Comparison of ENCODE assay signal across 8 cellular contexts in genomic region chr16:68040506-68041288, GRCh38. TPM values are rescaled to one million over a fixed set of nuclear protein-coding genes. Genes with fewer than 3 reads are reported as not detected.
DNase-seq lines count a peak whose midpoint lies in the region; ATAC-seq and TF ChIP-seq lines count a peak whose summit lies in the region.

No MANE protein-coding gene starts in this region.

- H3K9me3 Mint-ChIP-seq in MCF 10A (ENCODE audit: unreplicated experiment) = no peaks in the 10 kb centered on the region

- H3K4me3 ChIP-seq in GM12865 (ENCODE audit: low read depth, low read length) (no peak overlapping the region), WI38 (ENCODE audit: low read depth, low read length) (no peak overlapping the region)

- no TSS peak for BruUV-seq in MCF 10A (replicated peaks; lab: Mats Ljungman, UMichigan)

- peak; percentile 91 for DNase-seq in GM12865 (ENCODE audit: low read depth)
- peak; percentile 22 for DNase-seq in NCI-H2196 treated with DMSO at 0.1 percent for 48 hours (lab: John Stamatoyannopoulos, UW; ENCODE audit: unreplicated experiment)
- DNase-seq in MCF 10A (ENCODE audit: unreplicated experiment) = peak; percentile 81
- peak; percentile 96 for DNase-seq in iPS-NIHi7 (ENCODE audit: extremely low spot score)
- DNase-seq in stimulated activated CD4-positive, alpha-beta T cell treated with anti-CD3 and anti-CD28 coated beads, Interleukin-1b, Interleukin-23, amount 100 ng/mL, for 1 hour (ENCODE audit: low read depth in 2 of 2) = peak; percentile 82 to 86

- no peak overlapping the region for H3K27ac Mint-ChIP-seq in MCF 10A (ENCODE audit: low read depth, unreplicated experiment)

- peaks cover 47% of the 10 kb centered on the region for H3K36me3 Mint-ChIP-seq in MCF 10A (ENCODE audit: insufficient read depth, unreplicated experiment)

- ATAC-seq in HG03039 (IDR thresholded peaks at IDR 0.05; ENCODE audit: unreplicated experiment) (peak; percentile 82), GM19452 (IDR thresholded peaks at IDR 0.05; ENCODE audit: unreplicated experiment) (no peak)

- CTCF ChIA-PET in MCF 10A (lab: Yijun Ruan, JAX) = interaction anchor here (0.7 to 3.9 kb wide), 31 partner anchors 11 to 519 kb away, joined by 3 to 33 read pairs (median 4); partner anchors contain the start of genes DDX28, DUS2, NRN1L and PSMB10

- no peak overlapping the region for H3K4me3 Mint-ChIP-seq in MCF 10A (ENCODE audit: unreplicated experiment)

- intact Hi-C loops in MCF 10A (cut with micrococcal nuclease) = loop anchor here (1.0 to 2.0 kb wide), 4 partner anchors 47 to 156 kb away; partner anchors contain the start of genes NRN1L and PSMB10

- no peaks in the 10 kb centered on the region for H3K27me3 Mint-ChIP-seq in MCF 10A (ENCODE audit: insufficient read depth, unreplicated experiment)

- no peaks in the 10 kb centered on the region for H3K4me1 Mint-ChIP-seq in MCF 10A (ENCODE audit: insufficient read depth, unreplicated experiment)

- peak; percentile 88 for TF ChIP-seq CTCF in GM12865 (IDR thresholded peaks at IDR 0.05; ENCODE audit: insufficient read depth, low read depth, low read length, missing control alignments)
- TF ChIP-seq CTCF in WI38 (IDR thresholded peaks at IDR 0.05; ENCODE audit: low read depth, low read length) = peak; percentile 73
- peak; percentile 89 for TF ChIP-seq CTCF in MCF 10A (IDR thresholded peaks at IDR 0.05; ENCODE audit: unreplicated experiment)

- POLR2A ChIA-PET in MCF 10A (lab: Yijun Ruan, JAX) = interaction anchor here (0.6 to 1.3 kb wide), 7 partner anchors 44 to 518 kb away, joined by 3 to 4 read pairs (median 3); partner anchors contain the start of gene PSMB10

RNA-seq across cellular contexts. Expression of gene DUS2, which starts 17.6 kb away (rescaled TPM):
- 24.2 and 26.4 TPM in 2 replicates for total RNA-seq in MCF 10A (2022)

RNA-seq across cellular contexts. Expression of gene DDX28, which starts 17.7 kb away (rescaled TPM):
- 9.3 and 11.7 TPM in 2 replicates for total RNA-seq in MCF 10A (2022)

RNA-seq across cellular contexts. Expression of gene DPEP2NB, which starts 25.0 kb away (rescaled TPM):
- not detected in 2 replicates for total RNA-seq in MCF 10A (2022)

RNA-seq across cellular contexts. Expression of gene DPEP2, which starts 41.4 kb away (rescaled TPM):
- not detected in 2 replicates for total RNA-seq in MCF 10A (2022)

RNA-seq across cellular contexts. Expression of gene NFATC3, which starts 44.5 kb away (rescaled TPM):
- 18.5 and 24.1 TPM in 2 replicates for total RNA-seq in MCF 10A (2022)

Comparison
In these comparisons a context has a peak if more than half of its experiments do, and no peak if none do; other contexts are left out.
1. DNase-seq: peak in every context shown above with its lines; median percentile 96 in iPS-NIHi7; 91 in GM12865; 84 in stimulated activated CD4-positive, alpha-beta T cell treated with anti-CD3 and anti-CD28 coated beads, Interleukin-1b, Interleukin-23, amount 100 ng/mL, for 1 hour; 81 in MCF 10A; 22 in NCI-H2196 treated with DMSO at 0.1 percent for 48 hours.